In genomic region chr12:66903782-66904396, GRCh38 we compare ENCODE assay signal across 13 cellular contexts.
A peak's percentile ranks its signal among the peaks of the same experiment; 100 is the strongest.
DNase-seq lines count a peak whose midpoint lies in the region; ATAC-seq and TF ChIP-seq lines count a peak whose summit lies in the region.
"Had no signal": no experiment of that assay in that cellular context is flagged by ENCODE, and none has a peak within 500 bp of the region (broad histone marks: within the 10 kb centered on the region; RNA-seq: fewer than 3 reads in every experiment).

No MANE protein-coding gene starts in this region.

- no peaks in the 10 kb centered on the region for H3K4me1 ChIP-seq in PC-3 (ENCODE audit: insufficient read depth, low read length)
- H3K4me1 ChIP-seq: lower lobe of right lung had no signal

- peak; percentile 48 for TF ChIP-seq CTCF in PC-3 (conservative IDR thresholded peaks at IDR 0.05; ENCODE audit: low read depth, low read length)
- TF ChIP-seq CTCF in kidney epithelial cell (IDR thresholded peaks at IDR 0.05; ENCODE audit: insufficient read depth, low read length, poor library complexity, severe bottlenecking) = peak; percentile 8

- H3K4me3 ChIP-seq in PC-3 (ENCODE audit: low read length) (no peak overlapping the region), kidney epithelial cell (ENCODE audit: low read depth, low read length) (no peak overlapping the region)
- H3K4me3 ChIP-seq: lower lobe of right lung, thyroid gland had no signal

- intact Hi-C loops in PC-3 (cut with micrococcal nuclease) = loop anchor here (1.0 kb wide), 3 partner anchors 122 to 316 kb away; no protein-coding TSS in a partner anchor

- H2AFZ ChIP-seq in PC-3 (ENCODE audit: low read length) = no peak overlapping the region

- no peaks in the 10 kb centered on the region for H3K9me3 ChIP-seq in PC-3 (ENCODE audit: low read length)
- H3K9me3 ChIP-seq: lower lobe of right lung, thyroid gland had no signal

- H3K4me2 ChIP-seq in PC-3 (ENCODE audit: low read length) = no peak overlapping the region

- POLR2A ChIA-PET in PC-3 (lab: Charles Lee; ENCODE audit: unreplicated experiment) = no interaction called here

- H3K9me2 ChIP-seq in PC-3 (replicated peaks; ENCODE audit: low read length) = no peaks in the 10 kb centered on the region

- H3K27ac ChIP-seq in PC-3 (ENCODE audit: low read length) = no peak overlapping the region
- H3K27ac ChIP-seq: lower lobe of right lung, thyroid gland had no signal

- DNase-seq in NCI-H1092 treated with DMSO at 0.1 percent for 48 hours (lab: John Stamatoyannopoulos, UW) = peak; percentile 17
- DNase-seq in NCI-H1092 (lab: John Stamatoyannopoulos, UW) = no peak
- DNase-seq in PC-3 = peak; percentile 42
- DNase-seq in kidney epithelial cell (ENCODE audit: low read depth) = no peak
- DNase-seq in NCI-H226 = no peak
- no peak for DNase-seq in KG1 (lab: John Stamatoyannopoulos, UW)
- DNase-seq in midbrain (lab: John Stamatoyannopoulos, UW) = no peak
- DNase-seq: activated CD8-positive, alpha-beta memory T cell treated with anti-CD3 and anti-CD28 coated beads, Interleukin-2, amount 10 ng/mL, durations not matched to agents 7 days and 5 days; cerebellar nuclear complex; lower lobe of right lung; thyroid gland had no signal

- no peak overlapping the region for H3K9ac ChIP-seq in PC-3 (ENCODE audit: low read length)

- no peak for TF ChIP-seq EP300 in Ishikawa (IDR thresholded peaks at IDR 0.05; ENCODE audit: borderline replicate concordance)

- H4K20me1 ChIP-seq in PC-3 (ENCODE audit: low read length) = no peaks in the 10 kb centered on the region

- CTCF ChIA-PET in PC-3 (lab: Charles Lee) = no interaction called here

- no peaks in the 10 kb centered on the region for H3K79me2 ChIP-seq in PC-3 (ENCODE audit: low read length)

- H3K36me3 ChIP-seq in PC-3 (ENCODE audit: low read depth, low read length) (no peaks in the 10 kb centered on the region), kidney epithelial cell (ENCODE audit: control insufficient read depth, insufficient read depth, low read length) (no peaks in the 10 kb centered on the region)
- H3K36me3 ChIP-seq: lower lobe of right lung, thyroid gland had no signal

- TF ChIP-seq RAD21 in Ishikawa (IDR thresholded peaks at IDR 0.05; ENCODE audit: low read depth) = peak; percentile 26; the same call in 1 of the 2 replicates

- no peaks in the 10 kb centered on the region for H3K27me3 ChIP-seq in PC-3 (ENCODE audit: low read length)
- H3K27me3 ChIP-seq in kidney epithelial cell (ENCODE audit: control insufficient read depth, insufficient read depth, low read length) = no peaks in the 10 kb centered on the region
- H3K27me3 ChIP-seq: thyroid gland had no signal

- no TSS peak for BruUV-seq in PC-3 (replicated peaks; lab: Mats Ljungman, UMichigan)

- H3F3A ChIP-seq in PC-3 (ENCODE audit: low read length, unreplicated experiment) = no peaks in the 10 kb centered on the region

- ATAC-seq in PC-3 = peak; percentile 74
- ATAC-seq: activated CD8-positive, alpha-beta memory T cell treated with anti-CD3 and anti-CD28 coated beads, Interleukin-2, amount 10 ng/mL, durations not matched to agents 7 days and 5 days; activated naive CD4-positive, alpha-beta T cell treated with anti-CD3 and anti-CD28 coated beads, Interleukin-2, amount 50 U/mL, for 72 hours; lower lobe of right lung had no signal

TF ChIP-seq in Ishikawa, 13 proteins besides CTCF, POLR2A, EP300 and RAD21:
- TF ChIP-seq TCF12 (IDR thresholded peaks at IDR 0.05; ENCODE audit: low read depth) (no peak), USF1 (IDR thresholded peaks at IDR 0.05) (no peak), REST (IDR thresholded peaks at IDR 0.05; ENCODE audit: low read depth) (no peak), MAX (IDR thresholded peaks at IDR 0.05) (no peak), EGR1 (IDR thresholded peaks at IDR 0.05) (no peak), ZBTB7A (IDR thresholded peaks at IDR 0.05; ENCODE audit: low read depth) (no peak), TEAD4 (IDR thresholded peaks at IDR 0.05) (no peak), FOXM1 (IDR thresholded peaks at IDR 0.05; ENCODE audit: borderline replicate concordance, low read depth) (no peak)
TF ChIP-seq in Ishikawa: peak in this region for 0.

Comparison
In these comparisons a context has a peak if more than half of its experiments do, and no peak if none do; other contexts are left out.
1. DNase-seq: peak in NCI-H1092 treated with DMSO at 0.1 percent for 48 hours (single experiment) and PC-3 (single experiment); none in NCI-H1092 (single experiment), kidney epithelial cell (single experiment), NCI-H226 (single experiment), KG1 (single experiment) and midbrain (single experiment).